16 cellular contexts compared by ENCODE assay signal in genomic region chr14:75970989-75971388, GRCh38.
"Had no signal": no experiment of that assay in that cellular context is flagged by ENCODE, and none has a peak within 500 bp of the region (broad histone marks: within the 10 kb centered on the region; RNA-seq: fewer than 3 reads in every experiment).

No MANE protein-coding gene starts in this region.

- DNase-seq: cortex of kidney; effector CD8-positive, alpha-beta T cell; gastrocnemius medialis; mucosa of descending colon; naive thymus-derived CD8-positive, alpha-beta T cell; ovary; right cardiac atrium; stimulated activated CD4-positive, alpha-beta T cell treated with anti-CD3 and anti-CD28 coated beads, Interleukin-2, amount 100 ng/mL, for 48 hours; stimulated activated naive CD8-positive, alpha-beta T cell treated with anti-CD3 and anti-CD28 coated beads, Interleukin-15, Interleukin-2, amounts not matched to agents 100 U/mL and 50 U/mL, for 24 hours; thyroid gland had no signal

- H3K27me3 ChIP-seq: dorsolateral prefrontal cortex, esophagus muscularis mucosa, gastrocnemius medialis, ovary, suprapubic skin, thyroid gland had no signal

- H3K9me3 ChIP-seq: esophagus muscularis mucosa, gastrocnemius medialis, mucosa of descending colon, ovary, suprapubic skin, thyroid gland had no signal

- H3K4me3 Mint-ChIP-seq: naive thymus-derived CD8-positive, alpha-beta T cell; type B pancreatic cell had no signal

- H3K36me3 ChIP-seq: ovary, thyroid gland had no signal

- H3K9me3 Mint-ChIP-seq: naive thymus-derived CD8-positive, alpha-beta T cell; type B pancreatic cell had no signal

- H3K27me3 Mint-ChIP-seq: naive thymus-derived CD8-positive, alpha-beta T cell; type B pancreatic cell had no signal

- H3K27ac Mint-ChIP-seq: naive thymus-derived CD8-positive, alpha-beta T cell; type B pancreatic cell had no signal

- H3K4me1 ChIP-seq: thyroid gland had no signal

- ATAC-seq: gastrocnemius medialis; mucosa of descending colon; naive thymus-derived CD8-positive, alpha-beta T cell; right cardiac atrium; stimulated activated naive CD8-positive, alpha-beta T cell treated with anti-CD3 and anti-CD28 coated beads, Interleukin-15, Interleukin-2, amounts not matched to agents 100 U/mL and 50 U/mL, for 24 hours had no signal

- H3K27ac ChIP-seq: dorsolateral prefrontal cortex, epithelial cell of prostate, esophagus muscularis mucosa, ovary, suprapubic skin, thyroid gland had no signal

- H3K4me3 ChIP-seq: dorsolateral prefrontal cortex, esophagus muscularis mucosa, gastrocnemius medialis, mucosa of descending colon, ovary, smooth muscle cell, suprapubic skin, thyroid gland had no signal
